In the genomic region with DNA sequence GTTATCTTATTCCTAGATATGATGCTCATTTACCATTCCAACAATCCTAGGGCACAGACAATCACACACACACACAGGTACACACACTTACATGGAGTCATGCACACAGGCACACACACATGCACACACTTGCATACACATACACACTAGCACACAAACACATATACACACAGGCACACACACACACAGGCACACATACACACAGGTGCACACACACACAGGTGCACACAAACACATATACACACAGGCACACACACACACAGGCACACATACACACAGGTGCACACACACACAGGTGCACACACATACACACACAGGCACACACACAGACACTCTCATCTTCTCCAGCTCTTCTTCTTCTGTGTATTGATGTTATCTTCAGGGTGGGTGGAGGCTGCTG, we compare ENCODE assay signal across 1 cellular context. TPM values are rescaled to one million over a fixed set of nuclear protein-coding genes. Genes with fewer than 3 reads are reported as not detected.
"Had no signal": no experiment of that assay in that cellular context is flagged by ENCODE, and none has a peak within 500 bp of the region (broad histone marks: within the 10 kb centered on the region; RNA-seq: fewer than 3 reads in every experiment).

No MANE protein-coding gene starts in this region.

RNA-seq across cellular contexts. Expression of a gene that starts 38.7 kb away (rescaled TPM):
- total RNA-seq: activated B cell treated with CpG ODN at 0.5 μM for 24 hours had no signal
